ENCODE assay signal across 21 cellular contexts in genomic region chr1:22263359-22263758, GRCh38.
"Had no signal": no experiment of that assay in that cellular context is flagged by ENCODE, and none has a peak within 500 bp of the region (broad histone marks: within the 10 kb centered on the region; RNA-seq: fewer than 3 reads in every experiment).

No MANE protein-coding gene starts in this region.

- H2AFZ ChIP-seq: hepatocyte had no signal

- H3K79me2 ChIP-seq: hepatocyte had no signal

- H3K4me1 ChIP-seq: breast epithelium, pancreas, psoas muscle, right atrium auricular region had no signal

- H3K27ac ChIP-seq: breast epithelium, dorsolateral prefrontal cortex, hepatocyte, lower lobe of right lung, pancreas, psoas muscle, right atrium auricular region, thyroid gland had no signal

- DNase-seq: activated CD4-positive, alpha-beta memory T cell treated with anti-CD3 and anti-CD28 coated beads, Interleukin-2, amount 10 ng/mL, durations not matched to agents 7 days and 5 days; activated CD4-positive, alpha-beta T cell treated with anti-CD3 and anti-CD28 coated beads for 48 hours; activated effector memory CD4-positive, alpha-beta T cell treated with Interleukin-2 at 50 U/mL for 16 hours; activated naive CD4-positive, alpha-beta T cell treated with anti-CD3 and anti-CD28 coated beads for 36 hours; activated naive CD8-positive, alpha-beta T cell treated with anti-CD3 and anti-CD28 coated beads, Interleukin-2, amount 10 ng/mL, durations not matched to agents 7 days and 5 days; activated T-cell treated with anti-CD3 and anti-CD28 coated beads, Interleukin-2, amount 50 U/mL, for 72 hours; amniotic stem cell; dorsolateral prefrontal cortex; effector memory CD8-positive, alpha-beta T cell; foreskin melanocyte; immature natural killer cell; lower lobe of right lung; natural killer cell; psoas muscle; stimulated activated CD4-positive, alpha-beta T cell treated with anti-CD3 and anti-CD28 coated beads, Interleukin-4, amount 100 ng/mL, for 24 hours; stimulated activated naive CD8-positive, alpha-beta T cell treated with anti-CD3 and anti-CD28 coated beads, Interleukin-15, Interleukin-2, amounts not matched to agents 100 U/mL and 50 U/mL, for 24 hours; thyroid gland had no signal

- H3K9me3 ChIP-seq: breast epithelium, lower lobe of right lung, pancreas, psoas muscle, right atrium auricular region, thyroid gland had no signal

- H3K27me3 ChIP-seq: breast epithelium, hepatocyte, pancreas, right atrium auricular region, thyroid gland had no signal

- H3K36me3 ChIP-seq: breast epithelium, lower lobe of right lung, pancreas, right atrium auricular region, thyroid gland had no signal

- H3K4me2 ChIP-seq: hepatocyte had no signal

- H3K4me3 ChIP-seq: breast epithelium, dorsolateral prefrontal cortex, hepatocyte, lower lobe of right lung, pancreas, psoas muscle, right atrium auricular region, thyroid gland had no signal
